In the genomic region with DNA sequence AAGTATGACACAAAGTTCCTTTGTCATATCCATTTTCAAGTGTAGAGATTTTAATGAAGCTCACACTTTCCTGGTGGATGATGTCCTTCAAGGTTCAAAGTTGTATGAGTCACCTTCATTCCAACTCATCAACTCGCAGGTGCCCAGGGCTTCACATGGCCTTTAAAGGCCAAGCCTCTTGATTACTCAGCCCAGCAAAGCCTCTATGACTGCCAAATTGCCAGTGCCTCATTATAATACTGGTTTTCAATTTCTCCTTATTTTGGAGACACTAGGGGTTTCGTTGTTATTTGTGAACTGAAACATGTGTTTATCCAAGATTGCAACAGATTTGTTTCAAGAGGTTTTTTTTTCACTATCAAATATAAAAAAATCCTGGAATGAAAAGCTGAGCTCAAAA, we compare ENCODE assay signal across 15 cellular contexts.
DNase-seq lines count a peak whose midpoint lies in the region; ATAC-seq and TF ChIP-seq lines count a peak whose summit lies in the region.
"Had no signal": no experiment of that assay in that cellular context is flagged by ENCODE, and none has a peak within 500 bp of the region (broad histone marks: within the 10 kb centered on the region; RNA-seq: fewer than 3 reads in every experiment).

No MANE protein-coding gene starts in this region.

- H3K4me1 Mint-ChIP-seq in stimulated activated memory B cell treated with anti-CD40 and anti-IgM and Interleukin-4, amounts not matched to agents 10 μg/mL and 1 μg/mL and 100 μg/mL, for 72 hours, result no peaks in the 10 kb centered on the region
- H3K4me1 Mint-ChIP-seq: naive B cell had no signal

- H3K4me3 Mint-ChIP-seq in stimulated activated memory B cell treated with anti-CD40 and anti-IgM and Interleukin-4, amounts not matched to agents 10 μg/mL and 1 μg/mL and 100 μg/mL, for 72 hours, result no peak overlapping the region
- H3K4me3 Mint-ChIP-seq: naive B cell had no signal

- ATAC-seq in SK-N-SH treated with all-trans-retinoic acid at 6 μM for 48 hours (peak; percentile 53; the same call in 2 of the 3 replicates), GM21723 (IDR thresholded peaks at IDR 0.05; ENCODE audit: unreplicated experiment) (no peak), HG02840 (IDR thresholded peaks at IDR 0.05; ENCODE audit: low FRiP score, unreplicated experiment) (no peak)
- no peak for ATAC-seq in stimulated activated memory B cell treated with anti-CD40 and anti-IgM and Interleukin-4, amounts not matched to agents 10 μg/mL and 1 μg/mL and 100 μg/mL, for 72 hours
- ATAC-seq: Right ventricle myocardium inferior had no signal

- peaks cover 7% of the 10 kb centered on the region for H3K36me3 Mint-ChIP-seq in stimulated activated memory B cell treated with anti-CD40 and anti-IgM and Interleukin-4, amounts not matched to agents 10 μg/mL and 1 μg/mL and 100 μg/mL, for 72 hours
- H3K36me3 Mint-ChIP-seq: naive B cell had no signal

- DNase-seq in AG08395 (ENCODE audit: low spot score), result peak; percentile 24
- DNase-seq in HCEC 1CT, result peak; percentile 49
- DNase-seq in glomerular visceral epithelial cell (ENCODE audit: extremely low spot score), result peak; percentile 62
- DNase-seq in NCI-H1694 (lab: John Stamatoyannopoulos, UW), result no peak
- DNase-seq: activated CD4-positive, CD25-positive, alpha-beta regulatory T cell treated with anti-CD3 and anti-CD28 coated beads, Interleukin-2, amount 50 U/mL, for 72 hours; activated gamma-delta T cell treated with Interleukin-2 at 50 U/mL for 16 hours; dorsolateral prefrontal cortex; naive B cell; NCI-H1930; stimulated activated CD4-positive, alpha-beta T cell treated with anti-CD3 and anti-CD28 coated beads, Interleukin-12 subunit alpha, Interleukin-12 subunit beta, amount 100 ng/mL, for 4 hours had no signal

- H3K27ac Mint-ChIP-seq in stimulated activated memory B cell treated with anti-CD40 and anti-IgM and Interleukin-4, amounts not matched to agents 10 μg/mL and 1 μg/mL and 100 μg/mL, for 72 hours, result no peak overlapping the region
- H3K27ac Mint-ChIP-seq: naive B cell had no signal

- no peaks in the 10 kb centered on the region for H3K9me3 Mint-ChIP-seq in stimulated activated memory B cell treated with anti-CD40 and anti-IgM and Interleukin-4, amounts not matched to agents 10 μg/mL and 1 μg/mL and 100 μg/mL, for 72 hours

- H3K27me3 Mint-ChIP-seq in stimulated activated memory B cell treated with anti-CD40 and anti-IgM and Interleukin-4, amounts not matched to agents 10 μg/mL and 1 μg/mL and 100 μg/mL, for 72 hours, result no peaks in the 10 kb centered on the region
- H3K27me3 Mint-ChIP-seq: naive B cell had no signal

TF ChIP-seq in SK-N-SH treated with all-trans-retinoic acid at 6 μM for 48 hours, 23 proteins besides CTCF, POLR2A, EP300 and RAD21:
- no peak for TF ChIP-seq TCF4 (CRISPR knock-in tag; IDR thresholded peaks at IDR 0.05; ENCODE audit: borderline replicate concordance)
- TF ChIP-seq, protein P1, sequence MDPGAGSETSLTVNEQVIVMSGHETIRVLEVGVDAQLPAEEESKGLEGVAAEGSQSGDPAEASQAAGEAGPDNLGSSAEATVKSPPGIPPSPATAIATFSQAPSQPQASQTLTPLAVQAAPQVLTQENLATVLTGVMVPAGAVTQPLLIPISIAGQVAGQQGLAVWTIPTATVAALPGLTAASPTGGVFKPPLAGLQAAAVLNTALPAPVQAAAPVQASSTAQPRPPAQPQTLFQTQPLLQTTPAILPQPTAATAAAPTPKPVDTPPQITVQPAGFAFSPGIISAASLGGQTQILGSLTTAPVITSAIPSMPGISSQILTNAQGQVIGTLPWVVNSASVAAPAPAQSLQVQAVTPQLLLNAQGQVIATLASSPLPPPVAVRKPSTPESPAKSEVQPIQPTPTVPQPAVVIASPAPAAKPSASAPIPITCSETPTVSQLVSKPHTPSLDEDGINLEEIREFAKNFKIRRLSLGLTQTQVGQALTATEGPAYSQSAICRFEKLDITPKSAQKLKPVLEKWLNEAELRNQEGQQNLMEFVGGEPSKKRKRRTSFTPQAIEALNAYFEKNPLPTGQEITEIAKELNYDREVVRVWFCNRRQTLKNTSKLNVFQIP (CRISPR knock-in tag; IDR thresholded peaks at IDR 0.05; ENCODE audit: borderline replicate concordance, low read depth), result no peak
- no peak for TF ChIP-seq ZNF8 (CRISPR knock-in tag; IDR thresholded peaks at IDR 0.05)
- no peak for TF ChIP-seq CSDC2 (CRISPR knock-in tag; IDR thresholded peaks at IDR 0.05)
- TF ChIP-seq, protein P2, sequence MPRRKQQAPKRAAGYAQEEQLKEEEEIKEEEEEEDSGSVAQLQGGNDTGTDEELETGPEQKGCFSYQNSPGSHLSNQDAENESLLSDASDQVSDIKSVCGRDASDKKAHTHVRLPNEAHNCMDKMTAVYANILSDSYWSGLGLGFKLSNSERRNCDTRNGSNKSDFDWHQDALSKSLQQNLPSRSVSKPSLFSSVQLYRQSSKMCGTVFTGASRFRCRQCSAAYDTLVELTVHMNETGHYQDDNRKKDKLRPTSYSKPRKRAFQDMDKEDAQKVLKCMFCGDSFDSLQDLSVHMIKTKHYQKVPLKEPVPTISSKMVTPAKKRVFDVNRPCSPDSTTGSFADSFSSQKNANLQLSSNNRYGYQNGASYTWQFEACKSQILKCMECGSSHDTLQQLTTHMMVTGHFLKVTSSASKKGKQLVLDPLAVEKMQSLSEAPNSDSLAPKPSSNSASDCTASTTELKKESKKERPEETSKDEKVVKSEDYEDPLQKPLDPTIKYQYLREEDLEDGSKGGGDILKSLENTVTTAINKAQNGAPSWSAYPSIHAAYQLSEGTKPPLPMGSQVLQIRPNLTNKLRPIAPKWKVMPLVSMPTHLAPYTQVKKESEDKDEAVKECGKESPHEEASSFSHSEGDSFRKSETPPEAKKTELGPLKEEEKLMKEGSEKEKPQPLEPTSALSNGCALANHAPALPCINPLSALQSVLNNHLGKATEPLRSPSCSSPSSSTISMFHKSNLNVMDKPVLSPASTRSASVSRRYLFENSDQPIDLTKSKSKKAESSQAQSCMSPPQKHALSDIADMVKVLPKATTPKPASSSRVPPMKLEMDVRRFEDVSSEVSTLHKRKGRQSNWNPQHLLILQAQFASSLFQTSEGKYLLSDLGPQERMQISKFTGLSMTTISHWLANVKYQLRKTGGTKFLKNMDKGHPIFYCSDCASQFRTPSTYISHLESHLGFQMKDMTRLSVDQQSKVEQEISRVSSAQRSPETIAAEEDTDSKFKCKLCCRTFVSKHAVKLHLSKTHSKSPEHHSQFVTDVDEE (CRISPR knock-in tag; IDR thresholded peaks at IDR 0.05), result no peak
- TF ChIP-seq BACH2 (CRISPR knock-in tag; IDR thresholded peaks at IDR 0.05; ENCODE audit: borderline replicate concordance), result no peak
- no peak for TF ChIP-seq SNAI2 (CRISPR knock-in tag; IDR thresholded peaks at IDR 0.05)
- no peak for TF ChIP-seq TOX (CRISPR knock-in tag; IDR thresholded peaks at IDR 0.05; ENCODE audit: borderline replicate concordance)
- no peak for TF ChIP-seq ZC3H10 (CRISPR knock-in tag; IDR thresholded peaks at IDR 0.05)
- TF ChIP-seq OSR1 (CRISPR knock-in tag; IDR thresholded peaks at IDR 0.05), result no peak
- TF ChIP-seq, protein P3, sequence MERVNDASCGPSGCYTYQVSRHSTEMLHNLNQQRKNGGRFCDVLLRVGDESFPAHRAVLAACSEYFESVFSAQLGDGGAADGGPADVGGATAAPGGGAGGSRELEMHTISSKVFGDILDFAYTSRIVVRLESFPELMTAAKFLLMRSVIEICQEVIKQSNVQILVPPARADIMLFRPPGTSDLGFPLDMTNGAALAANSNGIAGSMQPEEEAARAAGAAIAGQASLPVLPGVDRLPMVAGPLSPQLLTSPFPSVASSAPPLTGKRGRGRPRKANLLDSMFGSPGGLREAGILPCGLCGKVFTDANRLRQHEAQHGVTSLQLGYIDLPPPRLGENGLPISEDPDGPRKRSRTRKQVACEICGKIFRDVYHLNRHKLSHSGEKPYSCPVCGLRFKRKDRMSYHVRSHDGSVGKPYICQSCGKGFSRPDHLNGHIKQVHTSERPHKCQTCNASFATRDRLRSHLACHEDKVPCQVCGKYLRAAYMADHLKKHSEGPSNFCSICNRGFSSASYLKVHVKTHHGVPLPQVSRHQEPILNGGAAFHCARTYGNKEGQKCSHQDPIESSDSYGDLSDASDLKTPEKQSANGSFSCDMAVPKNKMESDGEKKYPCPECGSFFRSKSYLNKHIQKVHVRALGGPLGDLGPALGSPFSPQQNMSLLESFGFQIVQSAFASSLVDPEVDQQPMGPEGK (CRISPR knock-in tag; IDR thresholded peaks at IDR 0.05; ENCODE audit: borderline replicate concordance), result no peak
- TF ChIP-seq, protein P4, sequence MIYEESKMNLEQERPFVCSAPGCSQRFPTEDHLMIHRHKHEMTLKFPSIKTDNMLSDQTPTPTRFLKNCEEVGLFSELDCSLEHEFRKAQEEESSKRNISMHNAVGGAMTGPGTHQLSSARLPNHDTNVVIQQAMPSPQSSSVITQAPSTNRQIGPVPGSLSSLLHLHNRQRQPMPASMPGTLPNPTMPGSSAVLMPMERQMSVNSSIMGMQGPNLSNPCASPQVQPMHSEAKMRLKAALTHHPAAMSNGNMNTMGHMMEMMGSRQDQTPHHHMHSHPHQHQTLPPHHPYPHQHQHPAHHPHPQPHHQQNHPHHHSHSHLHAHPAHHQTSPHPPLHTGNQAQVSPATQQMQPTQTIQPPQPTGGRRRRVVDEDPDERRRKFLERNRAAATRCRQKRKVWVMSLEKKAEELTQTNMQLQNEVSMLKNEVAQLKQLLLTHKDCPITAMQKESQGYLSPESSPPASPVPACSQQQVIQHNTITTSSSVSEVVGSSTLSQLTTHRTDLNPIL (CRISPR knock-in tag; IDR thresholded peaks at IDR 0.05; ENCODE audit: low read depth), result no peak
- no peak for TF ChIP-seq ISL1 (CRISPR knock-in tag; IDR thresholded peaks at IDR 0.05)
TF ChIP-seq in SK-N-SH treated with all-trans-retinoic acid at 6 μM for 48 hours: peak in this region for 0.
